14 cellular contexts compared by ENCODE assay signal in the genomic region with DNA sequence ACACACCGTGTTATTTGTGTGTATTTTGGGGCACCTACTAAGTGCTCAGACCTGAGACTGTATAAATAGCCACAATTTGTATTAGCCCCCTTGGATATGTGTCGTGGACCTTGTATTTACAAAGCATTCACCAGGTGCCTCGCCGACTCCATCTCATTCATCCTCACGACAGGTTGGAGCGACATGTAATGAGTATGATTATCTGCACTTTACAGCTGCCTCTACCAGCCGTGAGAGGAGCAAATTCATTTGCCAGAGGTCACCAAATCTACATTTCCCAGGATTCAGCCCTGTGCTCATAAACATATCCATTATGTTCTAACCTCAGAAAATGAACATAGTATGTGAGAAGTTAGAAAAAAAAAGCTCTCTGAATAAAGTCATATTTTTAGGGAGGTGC.
"Had no signal": no experiment of that assay in that cellular context is flagged by ENCODE, and none has a peak within 500 bp of the region (broad histone marks: within the 10 kb centered on the region; RNA-seq: fewer than 3 reads in every experiment).

No MANE protein-coding gene starts in this region.

- DNase-seq: activated CD4-positive, alpha-beta memory T cell treated with anti-CD3 and anti-CD28 coated beads, Interleukin-2, amount 10 ng/mL, durations not matched to agents 7 days and 5 days; activated CD4-positive, alpha-beta T cell treated with anti-CD3 and anti-CD28 coated beads, Interleukin-2, amount 10 ng/mL, durations not matched to agents 24 days and 14 days; activated effector memory CD4-positive, alpha-beta T cell treated with anti-CD3 and anti-CD28 coated beads, Interleukin-2, amount 50 U/mL, for 16 hours; activated naive CD4-positive, alpha-beta T cell treated with anti-CD3 and anti-CD28 coated beads, Interleukin-2, amount 10 ng/mL, durations not matched to agents 7 days and 5 days; activated T-cell treated with anti-CD3 and anti-CD28 coated beads for 4 hours; amygdala; cerebellar nuclear complex; heart left ventricle; left ventricle myocardium superior; mammary epithelial cell; naive thymus-derived CD8-positive, alpha-beta T cell; small intestine; stimulated activated CD4-positive, alpha-beta T cell treated with anti-CD3 and anti-CD28 coated beads, Interleukin-2, amount 100 ng/mL, for 24 hours; stomach had no signal
